16 cellular contexts compared by ENCODE assay signal in the genomic region with DNA sequence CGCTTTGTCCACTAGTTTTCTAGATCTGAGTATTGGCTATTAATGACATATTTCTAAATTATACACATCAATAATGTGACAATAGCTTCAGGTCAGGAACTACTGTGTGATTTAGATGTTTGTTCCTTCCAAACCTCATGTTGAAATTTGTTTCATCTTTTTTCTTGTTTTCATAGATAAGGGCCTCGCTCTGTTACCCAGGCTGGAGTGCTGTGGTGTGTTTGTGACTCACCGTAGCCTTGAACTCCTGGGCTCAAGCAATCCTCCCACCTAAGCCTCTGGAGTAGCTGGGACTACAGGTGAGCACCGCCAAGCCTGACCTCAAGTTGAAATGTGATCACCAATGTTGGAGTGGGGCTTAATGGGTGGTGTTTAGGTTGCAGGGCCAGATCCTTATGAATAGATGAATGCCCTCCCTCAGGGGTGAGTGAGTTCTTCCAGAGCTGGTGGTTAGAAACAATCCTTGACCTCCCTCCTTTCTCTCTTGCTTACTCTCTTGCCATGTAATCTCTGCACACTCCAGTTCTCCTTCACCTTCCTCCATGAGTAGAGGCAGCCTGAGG. TPM values are rescaled to one million over a fixed set of nuclear protein-coding genes. Genes with fewer than 3 reads are reported as not detected.
DNase-seq lines count a peak whose midpoint lies in the region; ATAC-seq, FAIRE-seq and TF ChIP-seq lines count a peak whose summit lies in the region.
"Had no signal": no experiment of that assay in that cellular context is flagged by ENCODE, and none has a peak within 500 bp of the region (broad histone marks: within the 10 kb centered on the region; RNA-seq: fewer than 3 reads in every experiment).

No MANE protein-coding gene starts in this region.

- no peak overlapping the region for H3K23ac ChIP-seq in H9 (ENCODE audit: insufficient read length, low read depth, low read length)

- H3K27me3 ChIP-seq in H9 (ENCODE audit: insufficient read depth, low read length) (no peaks in the 10 kb centered on the region), adrenal gland (no peaks in the 10 kb centered on the region), small intestine (ENCODE audit: control insufficient read depth in 2 of 2, insufficient read depth in 2 of 2, low read length in 2 of 2) (no peaks in the 10 kb centered on the region), smooth muscle cell (ENCODE audit: low read depth) (no peaks in the 10 kb centered on the region)
- H3K27me3 ChIP-seq: SJCRH30 had no signal

- no peak for FAIRE-seq in small intestine (lab: Jason Lieb, UNC)

- no peak overlapping the region for H3K56ac ChIP-seq in H9 (ENCODE audit: insufficient read length, low read depth, low read length)

- H3K14ac ChIP-seq in H9 (ENCODE audit: insufficient read depth, low read length): no peak overlapping the region

- H3K79me1 ChIP-seq in H9 (ENCODE audit: insufficient read depth, low read depth, low read length, poor library complexity, severe bottlenecking): no peaks in the 10 kb centered on the region

- no peak overlapping the region for H3K4me3 ChIP-seq in adrenal gland
- H3K4me3 ChIP-seq in small intestine (ENCODE audit: low read depth in 1 of 2, low read length in 2 of 2): no peak overlapping the region
- H3K4me3 ChIP-seq in smooth muscle cell: no peak overlapping the region
- H3K4me3 ChIP-seq: PC-9, SJCRH30 had no signal

- H3K4ac ChIP-seq in H9 (ENCODE audit: low read depth, low read length): no peak overlapping the region

- no peak for TF ChIP-seq POLR2A in adrenal gland (IDR thresholded peaks at IDR 0.05)

- ATAC-seq in GM19395 (IDR thresholded peaks at IDR 0.05; ENCODE audit: unreplicated experiment) (no peak), HG03439 (IDR thresholded peaks at IDR 0.05; ENCODE audit: unreplicated experiment) (no peak)

- no peak overlapping the region for H3K4me2 ChIP-seq in H9 (ENCODE audit: insufficient read depth, insufficient read length, low read length)
- no peak overlapping the region for H3K4me2 ChIP-seq in smooth muscle cell
- H3K4me2 ChIP-seq: PC-9 had no signal

- no peak overlapping the region for H2BK5ac ChIP-seq in H9 (ENCODE audit: insufficient read length, low read length)

- TF ChIP-seq CTCF in H9 (conservative IDR thresholded peaks at IDR 0.05) (no peak), adrenal gland (IDR thresholded peaks at IDR 0.05) (no peak), smooth muscle cell (IDR thresholded peaks at IDR 0.05; ENCODE audit: borderline replicate concordance, insufficient read depth, poor library complexity, severe bottlenecking) (no peak)

- no peak overlapping the region for H4K5ac ChIP-seq in H9 (ENCODE audit: insufficient read length, low read depth, low read length)

- H4K8ac ChIP-seq in H9 (replicated peaks; ENCODE audit: insufficient read length, low read depth, low read length): no peak overlapping the region

- H3K4me3 Mint-ChIP-seq in H9: no peak overlapping the region

- H3K27ac ChIP-seq in H9 (ENCODE audit: insufficient read length, low read depth, low read length) (no peak overlapping the region), adrenal gland (peak overlapping the region in 4 of 5 donors; percentile 47 to 72 (median 57)), small intestine (ENCODE audit: low read depth in 1 of 2, low read length in 1 of 2) (no peak overlapping the region), smooth muscle cell (ENCODE audit: low read depth) (no peak overlapping the region)
- H3K27ac ChIP-seq: PC-9, SJCRH30 had no signal

- H4K20me1 ChIP-seq in H9 (ENCODE audit: control insufficient read depth, insufficient read depth, insufficient read length) (no peaks in the 10 kb centered on the region), smooth muscle cell (ENCODE audit: low read depth) (no peaks in the 10 kb centered on the region)

- WGBS in H9 (ENCODE audit: extremely low coverage, insufficient read length, low lambda C conversion rate): no CpG with 5 or more reads among the region's 4 CpGs
- WGBS in adrenal gland, 4 donors: 60 to 80% (median 65%) methylated on average over 4 of the region's 4 CpGs
- WGBS in small intestine, 3 donors: 81 to 89% (median 88%) methylated on average over 4 of the region's 4 CpGs
- WGBS in smooth muscle cell (ENCODE audit: low lambda C conversion rate): 80% methylated on average over 4 of the region's 4 CpGs

- peaks cover 23% of the 10 kb centered on the region for H3F3A ChIP-seq in smooth muscle cell (ENCODE audit: low read depth)

- H3K79me2 ChIP-seq in H9 (ENCODE audit: insufficient read depth, low read length): no peaks in the 10 kb centered on the region
- H3K79me2 ChIP-seq in smooth muscle cell (ENCODE audit: low read depth): no peaks in the 10 kb centered on the region

- H3K4me1 ChIP-seq in H9 (ENCODE audit: insufficient read depth, low read length): no peaks in the 10 kb centered on the region; the same call in 1 of the 2 replicates
- H3K4me1 ChIP-seq in adrenal gland (replicated peaks in 1 of 2): peaks cover 18 to 23% of the 10 kb centered on the region in 2 donors
- no peaks in the 10 kb centered on the region for H3K4me1 ChIP-seq in small intestine (ENCODE audit: control insufficient read depth in 2 of 2, insufficient read depth in 1 of 2, low read depth in 1 of 2, low read length in 1 of 2)
- peaks cover 17% of the 10 kb centered on the region for H3K4me1 ChIP-seq in smooth muscle cell (ENCODE audit: low read depth)

- H3K23me2 ChIP-seq in H9 (ENCODE audit: insufficient read length, low read depth, low read length, poor library complexity, severe bottlenecking): peaks cover 7% of the 10 kb centered on the region

- no peak overlapping the region for H3K18ac ChIP-seq in H9 (ENCODE audit: insufficient read length, low read depth, low read length)

- H3K27me3 Mint-ChIP-seq in H9 (ENCODE audit: low read depth): no peaks in the 10 kb centered on the region

- intact Hi-C loops in adrenal gland (cut with DNase I): no loop called here

- peaks cover 0 to 5% (median 0%) of the 10 kb centered on the region in 3 experiments; a peak in 2 of 7 replicates for H3K36me3 Mint-ChIP-seq in H9 (ENCODE audit: insufficient read depth in 1 of 3, low read depth in 3 of 3)
- H3K36me3 Mint-ChIP-seq: CD4-positive, CD25-positive, alpha-beta regulatory T cell had no signal

- H3T11ph ChIP-seq in H9 (ENCODE audit: low read length): no peak overlapping the region

- H2BK20ac ChIP-seq in H9 (ENCODE audit: low read depth, low read length, poor library complexity, severe bottlenecking): no peak overlapping the region

- no peak overlapping the region for H2AK5ac ChIP-seq in H9 (ENCODE audit: insufficient read length, low read length)

- no peak overlapping the region for H2AFZ ChIP-seq in H9 (ENCODE audit: low read length)
- no peak overlapping the region for H2AFZ ChIP-seq in smooth muscle cell (ENCODE audit: low read depth)
- H2AFZ ChIP-seq: PC-9 had no signal

- no peak overlapping the region for H2BK120ac ChIP-seq in H9 (ENCODE audit: low read depth, low read length, poor library complexity, severe bottlenecking)

- peaks cover 29 to 30% of the 10 kb centered on the region in 2 experiments for H3K4me1 Mint-ChIP-seq in H9

- H3K27ac Mint-ChIP-seq in H9: peak overlapping the region in 2 of 3 experiments; percentile 2 to 26; a peak in 1 of 7 replicates

- H2BK12ac ChIP-seq in H9 (ENCODE audit: insufficient read length, low read depth, low read length): no peak overlapping the region

- H3K9me3 ChIP-seq in H9 (ENCODE audit: control insufficient read depth, low read depth, low read length) (no peaks in the 10 kb centered on the region), adrenal gland (replicated peaks in 1 of 3) (no peaks in the 10 kb centered on the region), small intestine (ENCODE audit: control insufficient read depth, low read depth) (no peaks in the 10 kb centered on the region), smooth muscle cell (replicated peaks; ENCODE audit: low read depth) (no peaks in the 10 kb centered on the region)
- H3K9me3 ChIP-seq: SJCRH30 had no signal

- H3K9me3 Mint-ChIP-seq in H9: no peaks in the 10 kb centered on the region; a peak in 1 of 5 replicates
- H3K9me3 Mint-ChIP-seq: CD4-positive, CD25-positive, alpha-beta regulatory T cell had no signal

- no peak overlapping the region for H3K9ac ChIP-seq in H9 (ENCODE audit: extremely low read depth, insufficient read length, low read length)
- H3K9ac ChIP-seq in smooth muscle cell (ENCODE audit: low read depth): no peak overlapping the region

- H4K91ac ChIP-seq in H9 (ENCODE audit: insufficient read length, low read depth, low read length): no peak overlapping the region

- H3K36me3 ChIP-seq in adrenal gland (replicated peaks in 1 of 2) (no peaks in the 10 kb centered on the region), small intestine (ENCODE audit: control insufficient read depth in 2 of 2, insufficient read depth in 2 of 2, low read length in 2 of 2) (no peaks in the 10 kb centered on the region), smooth muscle cell (ENCODE audit: low read depth) (no peaks in the 10 kb centered on the region)
- H3K36me3 ChIP-seq: SJCRH30 had no signal

- DNase-seq in H9 (no peak), NCI-H187 treated with DMSO at 0.1 percent for 48 hours (lab: John Stamatoyannopoulos, UW) (peak; percentile 58), adrenal gland (peak in 6 of 7 donors; percentile 50 to 82 (median 74)), small intestine (peak; percentile 9), smooth muscle cell (lab: John Stamatoyannopoulos, UW; ENCODE audit: unreplicated experiment) (no peak)
- DNase-seq: CD4-positive, CD25-positive, alpha-beta regulatory T cell; HCEC 1CT; NCI-H1048; NCI-H1436 treated with DMSO at 0.1 percent for 48 hours; NCI-H2107; NCI-H446; NCI-H748 treated with DMSO at 0.1 percent for 48 hours; PC-9; SJCRH30 had no signal

- H2BK15ac ChIP-seq in H9 (ENCODE audit: low read depth, low read length): no peak overlapping the region

RNA-seq across cellular contexts. Expression of gene NQO2, which starts 5.9 kb away (rescaled TPM):
- total RNA-seq in H9 (2021) (105 and 106 TPM in 2 replicates), adrenal gland (100 to 1,000 TPM; 133 to 200 (median 146) TPM), smooth muscle cell (12.9 and 16.4 TPM in 2 replicates)
- polyA plus RNA-seq in adrenal gland (100 to 1,000 TPM; 100 to 177 (median 158) TPM), small intestine (10 to 100 TPM; 35.6 to 84.5 (median 82.1) TPM), smooth muscle cell (33.6 and 49.0 TPM in 2 replicates)

RNA-seq across cellular contexts. Expression of gene SERPINB6, which starts 22.5 kb away (rescaled TPM):
- total RNA-seq in H9 (2021) (39.0 and 40.6 TPM in 2 replicates), adrenal gland (100 to 1,000 TPM; 161 to 258 (median 209) TPM), smooth muscle cell (67.8 and 85.1 TPM in 2 replicates)
- polyA plus RNA-seq in adrenal gland (100 to 1,000 TPM; 161 to 332 (median 229) TPM), small intestine (100 to 1,000 TPM; 306 to 539 (median 531) TPM), smooth muscle cell (116 and 118 TPM in 2 replicates)

Comparison
In these comparisons a context has a peak if more than half of its experiments do, and no peak if none do; other contexts are left out.
1. DNase-seq: peak in NCI-H187 treated with DMSO at 0.1 percent for 48 hours (single experiment), adrenal gland (6 of 7) and small intestine (single experiment); none in H9 (single experiment) and smooth muscle cell (single experiment).
2. H3K27ac ChIP-seq: peak in adrenal gland (4 of 5); none in H9 (single experiment), small intestine (0 of 2) and smooth muscle cell (single experiment).